1 cellular context compared by ENCODE assay signal in genomic region chr1:68256824-68257223, GRCh38.
A peak's percentile ranks its signal among the peaks of the same experiment; 100 is the strongest.
TF ChIP-seq lines count a peak whose summit lies in the region.

No MANE protein-coding gene starts in this region.

TF ChIP-seq in K562, 482 proteins besides CTCF, POLR2A, EP300 and RAD21:
- peak; percentile 9 for TF ChIP-seq NFYB (IDR thresholded peaks at IDR 0.05; ENCODE audit: extremely low read depth, insufficient read length)
